In the genomic region with DNA sequence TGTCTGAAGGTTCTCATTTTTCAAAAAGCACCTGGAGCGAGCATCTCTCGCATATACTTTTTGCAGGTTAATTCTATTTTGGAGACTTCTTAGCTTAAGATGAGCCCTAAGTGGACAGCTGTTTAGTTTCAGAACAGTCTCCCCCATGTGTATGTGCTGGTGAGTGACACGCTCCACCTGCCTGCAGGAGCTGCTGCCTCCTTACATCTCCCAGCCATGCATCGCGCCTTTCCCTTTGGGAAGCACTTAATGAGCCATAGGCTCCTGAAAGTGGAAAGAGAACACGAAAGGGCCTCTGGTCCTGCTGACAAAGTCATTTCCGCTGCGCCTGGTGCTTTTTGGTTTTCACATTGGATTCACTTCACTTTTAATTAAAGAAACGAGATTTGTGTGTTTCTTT, we compare ENCODE assay signal across 37 cellular contexts. TPM values are rescaled to one million over a fixed set of nuclear protein-coding genes. Genes with fewer than 3 reads are reported as not detected.
"Had no signal": no experiment of that assay in that cellular context is flagged by ENCODE, and none has a peak within 500 bp of the region (broad histone marks: within the 10 kb centered on the region; RNA-seq: fewer than 3 reads in every experiment).

No MANE protein-coding gene starts in this region.

- H3K4me3 Mint-ChIP-seq: activated CD4-positive, alpha-beta memory T cell treated with anti-CD3 and anti-CD28 coated beads for 36 hours; activated CD4-positive, alpha-beta T cell treated with anti-CD3 and anti-CD28 coated beads, Interleukin-2, amount 10 ng/mL, durations not matched to agents 24 days and 14 days; activated T-cell treated with anti-CD3 and anti-CD28 coated beads, Interleukin-2, amount 50 U/mL, for 4 hours; activated T-helper 17 cell treated with anti-CD3 and anti-CD28 coated beads, Interleukin-2, amount 50 U/mL, for 72 hours; natural killer cell; stimulated activated effector memory CD8-positive, alpha-beta T cell treated with anti-CD3 and anti-CD28 coated beads, Interleukin-12 subunit alpha, Interleukin-12 subunit beta, amount 100 ng/mL, for 72 hours; stimulated activated naive CD8-positive, alpha-beta T cell treated with anti-CD3 and anti-CD28 coated beads, Interleukin-15, amount 100 ng/mL, for 72 hours; T-helper 1 cell treated with Interleukin-12 subunit alpha and Interleukin-12 subunit beta and Interleukin-4 antibody, amounts not matched to agents 30 μg/mL and 1 μg/mL, for 36 hours; type B pancreatic cell had no signal

- H3K9me3 Mint-ChIP-seq: activated CD4-positive, alpha-beta T cell treated with anti-CD3 and anti-CD28 coated beads, Interleukin-2, amount 10 ng/mL, durations not matched to agents 24 days and 14 days; type B pancreatic cell had no signal

- H3K27me3 Mint-ChIP-seq: activated CD4-positive, alpha-beta memory T cell treated with anti-CD3 and anti-CD28 coated beads for 36 hours; activated CD4-positive, alpha-beta T cell treated with anti-CD3 and anti-CD28 coated beads, Interleukin-2, amount 10 ng/mL, durations not matched to agents 24 days and 14 days; activated T-helper 17 cell treated with anti-CD3 and anti-CD28 coated beads, Interleukin-2, amount 50 U/mL, for 72 hours; stimulated activated naive CD8-positive, alpha-beta T cell treated with anti-CD3 and anti-CD28 coated beads, Interleukin-15, amount 100 ng/mL, for 72 hours; type B pancreatic cell had no signal

- H3K9me3 ChIP-seq: gastrocnemius medialis, lower lobe of right lung, vagina had no signal

- H3K4me3 ChIP-seq: coronary artery, dorsolateral prefrontal cortex, gastrocnemius medialis, left lung, lower lobe of right lung, skin epidermis, vagina had no signal

- H3K36me3 ChIP-seq: brain microvascular endothelial cell, gastrocnemius medialis, left lung, lower lobe of right lung, vagina, WERI-Rb-1 had no signal

- H3K27me3 ChIP-seq: brain microvascular endothelial cell, dorsolateral prefrontal cortex, gastrocnemius medialis, left lung, vagina had no signal

- ATAC-seq: activated T-cell treated with anti-CD3 and anti-CD28 coated beads, Interleukin-2, amount 50 U/mL, for 4 hours; activated T-helper 17 cell treated with anti-CD3 and anti-CD28 coated beads, Interleukin-2, amount 50 U/mL, for 72 hours; gastrocnemius medialis; left lung; lower lobe of right lung; natural killer cell; sciatic nerve; stimulated activated effector memory CD8-positive, alpha-beta T cell treated with anti-CD3 and anti-CD28 coated beads, Interleukin-12 subunit alpha, Interleukin-12 subunit beta, amount 100 ng/mL, for 72 hours; stimulated activated naive CD8-positive, alpha-beta T cell treated with anti-CD3 and anti-CD28 coated beads, Interleukin-15, amount 100 ng/mL, for 72 hours had no signal

- DNase-seq: activated CD4-positive, alpha-beta memory T cell treated with anti-CD3 and anti-CD28 coated beads for 36 hours; activated CD4-positive, alpha-beta T cell treated with anti-CD3 and anti-CD28 coated beads, Interleukin-2, amount 10 ng/mL, durations not matched to agents 24 days and 14 days; activated CD4-positive, CD25-positive, alpha-beta regulatory T cell treated with anti-CD3 and anti-CD28 coated beads, Interleukin-2, amount 50 U/mL, for 72 hours; activated gamma-delta T cell treated with Interleukin-2 at 50 U/mL for 16 hours; activated naive CD4-positive, alpha-beta T cell treated with anti-CD3 and anti-CD28 coated beads, Interleukin-2, amount 50 U/mL, for 16 hours; activated T-cell treated with anti-CD3 and anti-CD28 coated beads, Interleukin-2, amount 50 U/mL, for 4 hours; amniotic stem cell; brain microvascular endothelial cell; dorsolateral prefrontal cortex; effector memory CD4-positive, alpha-beta T cell; erythroblast; gastrocnemius medialis; hippocampal formation; kidney glomerular epithelial cell; left lung; lower lobe of right lung; mesenchymal stem cell; natural killer cell; stimulated activated CD4-positive, alpha-beta T cell treated with anti-CD3 and anti-CD28 coated beads, Interleukin-12 subunit alpha, Interleukin-12 subunit beta, amount 100 ng/mL, for 4 hours; stimulated activated CD4-positive, alpha-beta T cell treated with anti-CD3 and anti-CD28 coated beads, Interleukin-4, amount 100 ng/mL, for 1 hour; stimulated activated naive CD8-positive, alpha-beta T cell treated with anti-CD3 and anti-CD28 coated beads, Interleukin-15, amount 100 ng/mL, for 72 hours; substantia nigra; T-helper 9 cell; WERI-Rb-1 had no signal

- H3K27ac Mint-ChIP-seq: activated CD4-positive, alpha-beta memory T cell treated with anti-CD3 and anti-CD28 coated beads for 36 hours; activated CD4-positive, alpha-beta T cell treated with anti-CD3 and anti-CD28 coated beads, Interleukin-2, amount 10 ng/mL, durations not matched to agents 24 days and 14 days; activated T-helper 17 cell treated with anti-CD3 and anti-CD28 coated beads, Interleukin-2, amount 50 U/mL, for 72 hours; natural killer cell; stimulated activated effector memory CD8-positive, alpha-beta T cell treated with anti-CD3 and anti-CD28 coated beads, Interleukin-12 subunit alpha, Interleukin-12 subunit beta, amount 100 ng/mL, for 72 hours; stimulated activated naive CD8-positive, alpha-beta T cell treated with anti-CD3 and anti-CD28 coated beads, Interleukin-15, amount 100 ng/mL, for 72 hours; T-helper 1 cell treated with Interleukin-12 subunit alpha and Interleukin-12 subunit beta and Interleukin-4 antibody, amounts not matched to agents 30 μg/mL and 1 μg/mL, for 36 hours; type B pancreatic cell had no signal

- H3K36me3 Mint-ChIP-seq: activated CD4-positive, alpha-beta memory T cell treated with anti-CD3 and anti-CD28 coated beads for 36 hours; stimulated activated effector memory CD8-positive, alpha-beta T cell treated with anti-CD3 and anti-CD28 coated beads, Interleukin-12 subunit alpha, Interleukin-12 subunit beta, amount 100 ng/mL, for 72 hours; type B pancreatic cell had no signal

- H3K27ac ChIP-seq: brain microvascular endothelial cell, coronary artery, dorsolateral prefrontal cortex, gastrocnemius medialis, left lung, lower lobe of right lung, skin epidermis, vagina, WERI-Rb-1 had no signal

- H3K4me1 Mint-ChIP-seq: activated CD4-positive, alpha-beta T cell treated with anti-CD3 and anti-CD28 coated beads, Interleukin-2, amount 10 ng/mL, durations not matched to agents 24 days and 14 days; activated T-helper 17 cell treated with anti-CD3 and anti-CD28 coated beads, Interleukin-2, amount 50 U/mL, for 72 hours; natural killer cell; stimulated activated effector memory CD8-positive, alpha-beta T cell treated with anti-CD3 and anti-CD28 coated beads, Interleukin-12 subunit alpha, Interleukin-12 subunit beta, amount 100 ng/mL, for 72 hours; stimulated activated naive CD8-positive, alpha-beta T cell treated with anti-CD3 and anti-CD28 coated beads, Interleukin-15, amount 100 ng/mL, for 72 hours had no signal

- H3K4me1 ChIP-seq: gastrocnemius medialis, left lung, lower lobe of right lung, vagina had no signal

RNA-seq across cellular contexts. Expression of gene TRIML2, which starts 56.1 kb away (rescaled TPM):
- total RNA-seq: activated CD4-positive, alpha-beta memory T cell treated with anti-CD3 and anti-CD28 coated beads for 36 hours; activated CD4-positive, alpha-beta T cell treated with anti-CD3 and anti-CD28 coated beads, Interleukin-2, amount 10 ng/mL, durations not matched to agents 24 days and 14 days; activated T-helper 17 cell treated with anti-CD3 and anti-CD28 coated beads, Interleukin-2, amount 50 U/mL, for 72 hours; cardiac septum; cerebellum; gastrocnemius medialis; left lung; lower lobe of right lung; mononuclear cell; natural killer cell; omental fat pad; posterior vena cava; sciatic nerve; vagina had no signal

RNA-seq across cellular contexts. Expression of gene ZFP42, which starts 57.7 kb away (rescaled TPM):
- total RNA-seq: activated CD4-positive, alpha-beta memory T cell treated with anti-CD3 and anti-CD28 coated beads for 36 hours; activated CD4-positive, alpha-beta T cell treated with anti-CD3 and anti-CD28 coated beads, Interleukin-2, amount 10 ng/mL, durations not matched to agents 24 days and 14 days; activated T-cell treated with anti-CD3 and anti-CD28 coated beads, Interleukin-2, amount 50 U/mL, for 4 hours; activated T-helper 17 cell treated with anti-CD3 and anti-CD28 coated beads, Interleukin-2, amount 50 U/mL, for 72 hours; cardiac septum; dorsolateral prefrontal cortex; gastrocnemius medialis; lower lobe of right lung; mononuclear cell; natural killer cell; posterior vena cava; sciatic nerve; vagina had no signal
